ENCODE assay signal across 24 cellular contexts in genomic region chr11:57744386-57744785, GRCh38. TPM values are rescaled to one million over a fixed set of nuclear protein-coding genes. Genes with fewer than 3 reads are reported as not detected.
DNase-seq lines count a peak whose midpoint lies in the region; ATAC-seq and TF ChIP-seq lines count a peak whose summit lies in the region.
"Had no signal": no experiment of that assay in that cellular context is flagged by ENCODE, and none has a peak within 500 bp of the region (broad histone marks: within the 10 kb centered on the region; RNA-seq: fewer than 3 reads in every experiment).

No MANE protein-coding gene starts in this region.

- DNase-seq in CD4-positive, CD25-positive, alpha-beta regulatory T cell = no peak
- DNase-seq in CD8-positive, alpha-beta T cell = no peak
- DNase-seq in activated CD4-positive, alpha-beta memory T cell treated with anti-CD3 and anti-CD28 coated beads, Interleukin-2, amount 10 ng/mL, durations not matched to agents 7 days and 5 days = no peak
- no peak for DNase-seq in mesothelial cell of epicardium (ENCODE audit: low spot score in 2 of 2, unreplicated experiment in 2 of 2)
- no peak for DNase-seq in DMS79 (lab: John Stamatoyannopoulos, UW)
- DNase-seq in dorsolateral prefrontal cortex = no peak
- DNase-seq in HuH-7 (ENCODE audit: low spot score) = no peak
- DNase-seq: aorta; Calu3; cerebellar nuclear complex; effector CD8-positive, alpha-beta T cell; EL; H7; NCI-H1105 treated with DMSO at 0.1 percent for 48 hours; NCI-H2081 treated with DMSO at 0.1 percent for 48 hours; NCI-H524; RPMI8226; sigmoid colon; stimulated activated naive CD8-positive, alpha-beta T cell treated with anti-CD3 and anti-CD28 coated beads, Interleukin-15, Interleukin-2, amounts not matched to agents 100 U/mL and 50 U/mL, for 24 hours; trophoblast cell had no signal

- H3K27me3 Mint-ChIP-seq in CD4-positive, CD25-positive, alpha-beta regulatory T cell = peaks cover 4% of the 10 kb centered on the region
- no peaks in the 10 kb centered on the region for H3K27me3 Mint-ChIP-seq in CD8-positive, alpha-beta T cell (ENCODE audit: low read depth)
- H3K27me3 Mint-ChIP-seq in activated CD4-positive, alpha-beta memory T cell treated with anti-CD3 and anti-CD28 coated beads, Interleukin-2, amount 10 ng/mL, durations not matched to agents 7 days and 5 days = no peaks in the 10 kb centered on the region
- H3K27me3 Mint-ChIP-seq in mesothelial cell of epicardium (ENCODE audit: low read depth) = no peaks in the 10 kb centered on the region

- H3K4me3 Mint-ChIP-seq in CD4-positive, CD25-positive, alpha-beta regulatory T cell = peak overlapping the region in 3 of 4 donors; percentile 31 to 86 (median 58)
- H3K4me3 Mint-ChIP-seq in CD8-positive, alpha-beta T cell = peak overlapping the region; percentile 19
- no peak overlapping the region for H3K4me3 Mint-ChIP-seq in activated CD4-positive, alpha-beta memory T cell treated with anti-CD3 and anti-CD28 coated beads, Interleukin-2, amount 10 ng/mL, durations not matched to agents 7 days and 5 days
- peak overlapping the region; percentile 24 for H3K4me3 Mint-ChIP-seq in mesothelial cell of epicardium

- H3K36me3 ChIP-seq in CD4-positive, CD25-positive, alpha-beta regulatory T cell (ENCODE audit: control insufficient read depth, insufficient read depth, low read length) = peaks cover 26% of the 10 kb centered on the region
- H3K36me3 ChIP-seq in CD8-positive, alpha-beta T cell (ENCODE audit: insufficient read depth, low read length) = peaks cover 23% of the 10 kb centered on the region

- H3K9me3 Mint-ChIP-seq in CD4-positive, CD25-positive, alpha-beta regulatory T cell = no peaks in the 10 kb centered on the region
- no peaks in the 10 kb centered on the region for H3K9me3 Mint-ChIP-seq in CD8-positive, alpha-beta T cell
- no peaks in the 10 kb centered on the region for H3K9me3 Mint-ChIP-seq in activated CD4-positive, alpha-beta memory T cell treated with anti-CD3 and anti-CD28 coated beads, Interleukin-2, amount 10 ng/mL, durations not matched to agents 7 days and 5 days
- no peaks in the 10 kb centered on the region for H3K9me3 Mint-ChIP-seq in mesothelial cell of epicardium

- peak overlapping the region; percentile 65 to 92 (median 80) for H3K27ac Mint-ChIP-seq in CD4-positive, CD25-positive, alpha-beta regulatory T cell
- peak overlapping the region; percentile 78 for H3K27ac Mint-ChIP-seq in CD8-positive, alpha-beta T cell
- peak overlapping the region; percentile 36 for H3K27ac Mint-ChIP-seq in activated CD4-positive, alpha-beta memory T cell treated with anti-CD3 and anti-CD28 coated beads, Interleukin-2, amount 10 ng/mL, durations not matched to agents 7 days and 5 days
- H3K27ac Mint-ChIP-seq in mesothelial cell of epicardium = no peak overlapping the region

- CTCF ChIA-PET in CD8-positive, alpha-beta T cell (lab: Charles Lee) = interaction anchor here (0.7 to 11.9 kb wide), 5 partner anchors 13 to 105 kb away, joined by 3 to 98 read pairs (median 4); no protein-coding TSS in a partner anchor
- CTCF ChIA-PET in activated CD4-positive, alpha-beta memory T cell treated with anti-CD3 and anti-CD28 coated beads, Interleukin-2, amount 10 ng/mL, durations not matched to agents 7 days and 5 days (lab: Charles Lee) = no interaction called here

- peaks cover 17 to 49% (median 26%) of the 10 kb centered on the region in 4 donors for H3K4me1 Mint-ChIP-seq in CD4-positive, CD25-positive, alpha-beta regulatory T cell
- peaks cover 50% of the 10 kb centered on the region for H3K4me1 Mint-ChIP-seq in CD8-positive, alpha-beta T cell (ENCODE audit: low read depth)
- H3K4me1 Mint-ChIP-seq in activated CD4-positive, alpha-beta memory T cell treated with anti-CD3 and anti-CD28 coated beads, Interleukin-2, amount 10 ng/mL, durations not matched to agents 7 days and 5 days = peaks cover 30% of the 10 kb centered on the region
- H3K4me1 Mint-ChIP-seq in mesothelial cell of epicardium = peaks cover 13% of the 10 kb centered on the region

- H3K27me3 ChIP-seq in CD4-positive, CD25-positive, alpha-beta regulatory T cell (ENCODE audit: control insufficient read depth, insufficient read depth, low read length) = no peaks in the 10 kb centered on the region
- H3K27me3 ChIP-seq in CD8-positive, alpha-beta T cell (ENCODE audit: insufficient read depth, low read length) = no peaks in the 10 kb centered on the region
- H3K27me3 ChIP-seq in dorsolateral prefrontal cortex = no peaks in the 10 kb centered on the region
- H3K27me3 ChIP-seq: sigmoid colon had no signal

- intact Hi-C loops in CD8-positive, alpha-beta T cell (cut with DNase I, micrococcal nuclease) = loop anchor here (5.0 to 10.0 kb wide), 2 partner anchors 407 to 1810 kb away; partner anchors contain the start of genes P2RX3 (in 1 of the 2) and SSRP1 (in 1 of the 2)
- intact Hi-C loops in dorsolateral prefrontal cortex (cut with DNase I) = loop anchor here in 1 of 2 donors (5.0 to 10.0 kb wide), 2 partner anchors 50 to 77 kb away; partner anchors contain the start of gene ZDHHC5

- no peak for TF ChIP-seq CTCF in CD8-positive, alpha-beta T cell (IDR thresholded peaks at IDR 0.05)
- no peak for TF ChIP-seq CTCF in mesothelial cell of epicardium (IDR thresholded peaks at IDR 0.05; ENCODE audit: unreplicated experiment)
- TF ChIP-seq CTCF in dorsolateral prefrontal cortex (IDR thresholded peaks at IDR 0.05 in 54 of 56, conservative IDR thresholded peaks at IDR 0.05 in 2 of 56; ENCODE audit: low read depth in 1 of 56, partially characterized antibody in 56 of 56) = no peak

- no peak for ATAC-seq in CD4-positive, CD25-positive, alpha-beta regulatory T cell (ENCODE audit: low read depth in 2 of 2)
- no peak for ATAC-seq in CD8-positive, alpha-beta T cell
- ATAC-seq: stimulated activated naive CD8-positive, alpha-beta T cell treated with anti-CD3 and anti-CD28 coated beads, Interleukin-15, Interleukin-2, amounts not matched to agents 100 U/mL and 50 U/mL, for 24 hours had no signal

- peaks cover 19% of the 10 kb centered on the region for H3K4me1 ChIP-seq in CD4-positive, CD25-positive, alpha-beta regulatory T cell (ENCODE audit: control insufficient read depth, insufficient read depth, low read length, poor library complexity, severe bottlenecking)
- peaks cover 34% of the 10 kb centered on the region for H3K4me1 ChIP-seq in CD8-positive, alpha-beta T cell (ENCODE audit: insufficient read depth, low read length)
- H3K4me1 ChIP-seq: parathyroid adenoma had no signal

- H3K36me3 Mint-ChIP-seq in CD4-positive, CD25-positive, alpha-beta regulatory T cell = peaks cover 14% of the 10 kb centered on the region
- H3K36me3 Mint-ChIP-seq in CD8-positive, alpha-beta T cell = peaks cover 65% of the 10 kb centered on the region
- H3K36me3 Mint-ChIP-seq in activated CD4-positive, alpha-beta memory T cell treated with anti-CD3 and anti-CD28 coated beads, Interleukin-2, amount 10 ng/mL, durations not matched to agents 7 days and 5 days (ENCODE audit: low read depth) = peaks cover 59% of the 10 kb centered on the region
- H3K36me3 Mint-ChIP-seq in mesothelial cell of epicardium = peaks cover 14% of the 10 kb centered on the region

- H3K27ac ChIP-seq in CD4-positive, CD25-positive, alpha-beta regulatory T cell (ENCODE audit: insufficient read depth, low read length, poor library complexity, severe bottlenecking) = no peak overlapping the region
- no peak overlapping the region for H3K27ac ChIP-seq in CD8-positive, alpha-beta T cell (ENCODE audit: low read depth, low read length)
- peak overlapping the region in 1 of 59 donors; percentile 33 for H3K27ac ChIP-seq in dorsolateral prefrontal cortex
- H3K27ac ChIP-seq: parathyroid adenoma, sigmoid colon had no signal

- no peaks in the 10 kb centered on the region for H3K9me3 ChIP-seq in CD4-positive, CD25-positive, alpha-beta regulatory T cell (ENCODE audit: control insufficient read depth in 2 of 2, low read length in 2 of 2)
- H3K9me3 ChIP-seq in CD8-positive, alpha-beta T cell (ENCODE audit: low read length) = no peaks in the 10 kb centered on the region
- H3K9me3 ChIP-seq: sigmoid colon had no signal

- POLR2A ChIA-PET in CD8-positive, alpha-beta T cell (lab: Charles Lee) = interaction anchor here (1.2 kb wide), 1 partner anchor 32 kb away, joined by 4 read pairs; the partner anchor contains the start of genes MED19 and TMX2
- POLR2A ChIA-PET in activated CD4-positive, alpha-beta memory T cell treated with anti-CD3 and anti-CD28 coated beads, Interleukin-2, amount 10 ng/mL, durations not matched to agents 7 days and 5 days (lab: Charles Lee) = interaction anchor here (1.1 to 1.3 kb wide), 2 partner anchors 33 to 56 kb away, joined by 4 to 5 read pairs; partner anchors contain the start of genes MED19 and TMX2

- H3K4me3 ChIP-seq in CD4-positive, CD25-positive, alpha-beta regulatory T cell (ENCODE audit: low read depth, low read length) = no peak overlapping the region
- no peak overlapping the region for H3K4me3 ChIP-seq in CD8-positive, alpha-beta T cell (ENCODE audit: low read depth, low read length)
- H3K4me3 ChIP-seq in dorsolateral prefrontal cortex = no peak overlapping the region
- H3K4me3 ChIP-seq: sigmoid colon had no signal

RNA-seq across cellular contexts. Expression of gene SELENOH, which starts 3.1 kb away (rescaled TPM):
- 68.6 TPM for total RNA-seq in CD4-positive, CD25-positive, alpha-beta regulatory T cell
- polyA plus RNA-seq in CD4-positive, CD25-positive, alpha-beta regulatory T cell = 100 to 1,000 TPM; 205 to 248 (median 214) TPM
- total RNA-seq in CD8-positive, alpha-beta T cell = 10 to 100 TPM; 40.8 to 44.1 TPM
- total RNA-seq in activated CD4-positive, alpha-beta memory T cell treated with anti-CD3 and anti-CD28 coated beads, Interleukin-2, amount 10 ng/mL, durations not matched to agents 7 days and 5 days = 100 to 1,000 TPM; 148 to 162 TPM
- total RNA-seq in mesothelial cell of epicardium = 152 to 158 TPM (median 156 TPM) in 3 replicates
- 100 to 1,000 TPM in 43 of 120 experiments, 10 to 100 TPM in 77; 48.0 to 151 (median 93.6) TPM for total RNA-seq in dorsolateral prefrontal cortex

RNA-seq across cellular contexts. Expression of gene BTBD18, which starts 7.2 kb away (rescaled TPM):
- not detected for total RNA-seq in CD4-positive, CD25-positive, alpha-beta regulatory T cell
- polyA plus RNA-seq in CD4-positive, CD25-positive, alpha-beta regulatory T cell = under 1 TPM; 0.20 to 0.61 (median 0.52) TPM
- total RNA-seq in CD8-positive, alpha-beta T cell = not detected
- total RNA-seq in activated CD4-positive, alpha-beta memory T cell treated with anti-CD3 and anti-CD28 coated beads, Interleukin-2, amount 10 ng/mL, durations not matched to agents 7 days and 5 days = not detected
- total RNA-seq in mesothelial cell of epicardium = not detected in 3 replicates
- not detected for total RNA-seq in dorsolateral prefrontal cortex
- total RNA-seq: aorta, Calu3, H7, LHCN-M2, liver, mucosa of gallbladder, sigmoid colon had no signal

RNA-seq across cellular contexts. Expression of gene CTNND1, which starts 17.2 kb away (rescaled TPM):
- 19.4 TPM for total RNA-seq in CD4-positive, CD25-positive, alpha-beta regulatory T cell
- polyA plus RNA-seq in CD4-positive, CD25-positive, alpha-beta regulatory T cell = 1 to 10 TPM in 3 of 4 donors, under 1 TPM in 1; 0.53 to 4.4 (median 2.0) TPM
- total RNA-seq in CD8-positive, alpha-beta T cell = 10 to 100 TPM; 12.3 to 14.0 TPM
- total RNA-seq in activated CD4-positive, alpha-beta memory T cell treated with anti-CD3 and anti-CD28 coated beads, Interleukin-2, amount 10 ng/mL, durations not matched to agents 7 days and 5 days = 1 to 10 TPM; 2.4 to 4.5 TPM
- total RNA-seq in mesothelial cell of epicardium (234 to 250 TPM (median 238 TPM) in 3 replicates), dorsolateral prefrontal cortex (100 to 1,000 TPM in 112 of 120 experiments, 10 to 100 TPM in 8; 92.0 to 159 (median 119) TPM)

RNA-seq across cellular contexts. Expression of gene TMX2, which starts 32.0 kb away (rescaled TPM):
- total RNA-seq in CD4-positive, CD25-positive, alpha-beta regulatory T cell = 33.3 TPM
- 10 to 100 TPM; 63.2 to 92.4 (median 72.8) TPM for polyA plus RNA-seq in CD4-positive, CD25-positive, alpha-beta regulatory T cell
- 10 to 100 TPM; 38.5 to 42.1 TPM for total RNA-seq in CD8-positive, alpha-beta T cell
- total RNA-seq in activated CD4-positive, alpha-beta memory T cell treated with anti-CD3 and anti-CD28 coated beads, Interleukin-2, amount 10 ng/mL, durations not matched to agents 7 days and 5 days = 10 to 100 TPM; 47.0 to 53.6 TPM
- 62.8 to 64.9 TPM (median 63.8 TPM) in 3 replicates for total RNA-seq in mesothelial cell of epicardium
- 100 to 1,000 TPM in 21 of 120 experiments, 10 to 100 TPM in 99; 68.4 to 114 (median 91.6) TPM for total RNA-seq in dorsolateral prefrontal cortex

RNA-seq across cellular contexts. Expression of gene MED19, which starts 32.4 kb away (rescaled TPM):
- 13.7 TPM for total RNA-seq in CD4-positive, CD25-positive, alpha-beta regulatory T cell
- polyA plus RNA-seq in CD4-positive, CD25-positive, alpha-beta regulatory T cell = 10 to 100 TPM; 15.3 to 22.6 (median 20.8) TPM
- 10 to 100 TPM; 18.5 to 19.4 TPM for total RNA-seq in CD8-positive, alpha-beta T cell
- 10 to 100 TPM; 13.9 to 14.1 TPM for total RNA-seq in activated CD4-positive, alpha-beta memory T cell treated with anti-CD3 and anti-CD28 coated beads, Interleukin-2, amount 10 ng/mL, durations not matched to agents 7 days and 5 days
- total RNA-seq in mesothelial cell of epicardium (19.3 to 19.7 TPM (median 19.6 TPM) in 3 replicates), dorsolateral prefrontal cortex (10 to 100 TPM in 117 of 120 experiments, 1 to 10 TPM in 3; 8.5 to 27.4 (median 17.2) TPM)
